8 cellular contexts compared by ENCODE assay signal in genomic region chr6:154352898-154353585, GRCh38. TPM values are rescaled to one million over a fixed set of nuclear protein-coding genes. Genes with fewer than 3 reads are reported as not detected.
DNase-seq lines count a peak whose midpoint lies in the region; ATAC-seq and TF ChIP-seq lines count a peak whose summit lies in the region.

No MANE protein-coding gene starts in this region.

- H3K27me3 Mint-ChIP-seq in immature natural killer cell (ENCODE audit: low read depth in 3 of 3), result peaks cover 3 to 6% (median 5%) of the 10 kb centered on the region in 3 donors

- peaks cover 0 to 4% (median 0%) of the 10 kb centered on the region in 3 donors for H3K36me3 Mint-ChIP-seq in immature natural killer cell

- H3K4me3 ChIP-seq in breast epithelium, result no peak overlapping the region

- H3K27ac ChIP-seq in breast epithelium, result no peak overlapping the region

- H3K4me1 Mint-ChIP-seq in immature natural killer cell, result peaks cover 0 to 7% of the 10 kb centered on the region in 2 donors

- DNase-seq in stimulated activated CD4-positive, alpha-beta T cell treated with anti-CD3 and anti-CD28 coated beads, Interleukin-15, amount 100 ng/mL, for 24 hours, result peak; percentile 70
- DNase-seq in immature natural killer cell (no peak), middle frontal gyrus (ENCODE audit: extremely low spot score, low spot score) (no peak), breast epithelium (ENCODE audit: low spot score in 2 of 2) (no peak), SHP77 (lab: John Stamatoyannopoulos, UW) (no peak)

- peak; percentile 66 for ATAC-seq in GM18858 (IDR thresholded peaks at IDR 0.05; ENCODE audit: unreplicated experiment)
- peak; percentile 72 for ATAC-seq in GM21526 (IDR thresholded peaks at IDR 0.05; ENCODE audit: low FRiP score, unreplicated experiment)
- peak; percentile 65 for ATAC-seq in HG03469 (IDR thresholded peaks at IDR 0.05; ENCODE audit: unreplicated experiment)

- H3K4me1 ChIP-seq in breast epithelium, result no peaks in the 10 kb centered on the region

- H3K9me3 Mint-ChIP-seq in immature natural killer cell, result no peaks in the 10 kb centered on the region

- no peaks in the 10 kb centered on the region for H3K9me3 ChIP-seq in breast epithelium

- no peaks in the 10 kb centered on the region for H3K27me3 ChIP-seq in breast epithelium

- TF ChIP-seq CTCF in breast epithelium (IDR thresholded peaks at IDR 0.05), result no peak

- no peaks in the 10 kb centered on the region for H3K36me3 ChIP-seq in breast epithelium

- no peak for TF ChIP-seq POLR2A in breast epithelium (IDR thresholded peaks at IDR 0.05)

- H3K27ac Mint-ChIP-seq in immature natural killer cell, result no peak overlapping the region

- intact Hi-C loops in breast epithelium (cut with DNase I; ENCODE audit: low total_unique reads), result no loop called here

- H3K4me3 Mint-ChIP-seq in immature natural killer cell, result no peak overlapping the region

RNA-seq across cellular contexts. Expression of gene IPCEF1, which starts 3.6 kb away (rescaled TPM):
- polyA plus RNA-seq in immature natural killer cell, result 10 to 100 TPM; 31.2 to 54.3 (median 35.2) TPM
- 1 to 10 TPM; 3.7 to 6.7 (median 5.6) TPM for total RNA-seq in breast epithelium
